10 cellular contexts compared by ENCODE assay signal in the genomic region with DNA sequence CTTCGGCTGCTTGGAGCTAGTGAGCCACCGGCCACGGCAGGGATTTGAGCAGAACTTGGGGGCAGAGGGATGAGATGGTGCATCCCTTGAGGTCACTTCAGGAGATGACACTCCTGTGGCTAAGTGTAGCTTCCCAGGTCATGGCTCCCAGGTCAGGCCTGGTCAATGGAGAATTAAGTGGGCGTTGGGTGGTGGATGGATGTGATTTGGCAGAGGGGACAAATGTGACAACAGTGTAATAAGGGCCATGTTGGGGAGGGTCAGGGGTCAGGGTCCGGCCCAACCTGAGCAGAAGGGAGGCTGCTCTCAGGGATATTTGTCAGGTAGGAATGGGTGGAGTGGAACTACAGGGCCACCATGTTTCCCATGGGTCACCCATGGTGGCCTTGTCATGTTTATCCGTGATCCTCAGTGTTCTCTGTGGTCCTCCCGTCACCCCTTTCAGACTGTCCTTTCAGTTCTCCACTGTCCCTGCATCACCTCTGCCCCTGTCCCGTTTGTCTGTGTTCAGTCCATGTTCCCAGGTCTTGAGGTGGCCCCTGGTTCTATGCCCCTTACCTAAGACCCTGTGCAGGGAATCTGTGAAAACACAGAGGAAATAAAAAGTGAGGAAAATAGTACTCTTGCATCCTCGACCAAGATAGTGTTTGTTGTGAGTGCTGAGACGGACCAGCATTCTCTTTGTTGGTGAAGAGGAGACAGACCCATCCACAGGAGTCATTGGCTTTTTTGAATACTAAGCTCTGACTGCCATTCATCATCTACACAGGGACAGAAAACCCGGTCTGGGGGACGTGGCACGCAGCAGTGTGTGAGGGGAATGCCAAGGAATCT. TPM values are rescaled to one million over a fixed set of nuclear protein-coding genes. Genes with fewer than 3 reads are reported as not detected.
A peak's percentile ranks its signal among the peaks of the same experiment; 100 is the strongest.
DNase-seq lines count a peak whose midpoint lies in the region; ATAC-seq and TF ChIP-seq lines count a peak whose summit lies in the region.
"Had no signal": no experiment of that assay in that cellular context is flagged by ENCODE, and none has a peak within 500 bp of the region (broad histone marks: within the 10 kb centered on the region; RNA-seq: fewer than 3 reads in every experiment).

No MANE protein-coding gene starts in this region.

- H3K36me3 ChIP-seq in right atrium auricular region, result no peaks in the 10 kb centered on the region
- H3K36me3 ChIP-seq in mammary epithelial cell (ENCODE audit: insufficient read depth, low read length), result no peaks in the 10 kb centered on the region

- no peaks in the 10 kb centered on the region for H3K27me3 ChIP-seq in right atrium auricular region
- peaks cover 8% of the 10 kb centered on the region for H3K27me3 ChIP-seq in mammary epithelial cell (ENCODE audit: insufficient read depth, low read length)
- H3K27me3 ChIP-seq in mononuclear cell (ENCODE audit: insufficient read depth, low read length), result peaks cover 34% of the 10 kb centered on the region

- in situ Hi-C loops in mammary epithelial cell (cut with MboI; ENCODE audit: low sequenced_read_pairs in 2 of 2), result no loop called here

- H3K9me3 ChIP-seq in right atrium auricular region (no peaks in the 10 kb centered on the region), mammary epithelial cell (replicated peaks; ENCODE audit: insufficient read depth, low read length) (no peaks in the 10 kb centered on the region), mononuclear cell (ENCODE audit: low read depth, low read length) (no peaks in the 10 kb centered on the region)

- dilution Hi-C loops in mammary epithelial cell (cut with HindIII; ENCODE audit: low sequenced_read_pairs), result no loop called here

- ATAC-seq in left cardiac atrium (no peak), GM18498 (IDR thresholded peaks at IDR 0.05; ENCODE audit: unreplicated experiment) (no peak), HG03045 (IDR thresholded peaks at IDR 0.05; ENCODE audit: unreplicated experiment) (no peak), HG03432 (IDR thresholded peaks at IDR 0.05; ENCODE audit: unreplicated experiment) (no peak), sciatic nerve (no peak)

- H3K4me1 ChIP-seq in right atrium auricular region, result peaks cover 0 to 74% of the 10 kb centered on the region in 2 donors
- peaks cover 54% of the 10 kb centered on the region for H3K4me1 ChIP-seq in mammary epithelial cell (ENCODE audit: insufficient read depth, low read length)
- H3K4me1 ChIP-seq in mononuclear cell (ENCODE audit: insufficient read depth, low read length), result peaks cover 51% of the 10 kb centered on the region

- no TSS peak for BruUV-seq in mammary epithelial cell (replicated peaks; lab: Mats Ljungman, UMichigan)

- H4K20me1 ChIP-seq in mammary epithelial cell (ENCODE audit: insufficient read depth, low read length), result no peaks in the 10 kb centered on the region

- 60% methylated on average over 9 of the region's 13 CpGs for WGBS in mammary epithelial cell (ENCODE audit: low coverage, missing lambda C conversion rate)

- no peak for DNase-seq in right atrium auricular region (ENCODE audit: low spot score)
- no peak for DNase-seq in left cardiac atrium
- no peak for DNase-seq in mammary epithelial cell
- DNase-seq in sciatic nerve (ENCODE audit: low spot score), result no peak

- peak overlapping the region; percentile 93 for H3K9ac ChIP-seq in mammary epithelial cell (ENCODE audit: insufficient read depth, low read length)

- CTCF ChIA-PET in mammary epithelial cell (lab: Charles Lee; ENCODE audit: low non-redundant PET), result no interaction called here

- H3K27ac ChIP-seq in right atrium auricular region, result peak overlapping the region; percentile 83 to 89
- H3K27ac ChIP-seq in mammary epithelial cell (ENCODE audit: insufficient read depth, low read depth, low read length), result peak overlapping the region; percentile 88

- peak overlapping the region; percentile 91 for H2AFZ ChIP-seq in mammary epithelial cell (ENCODE audit: low read depth, low read length)

- intact Hi-C loops in left cardiac atrium (cut with DNase I), result no loop called here
- intact Hi-C loops in mammary epithelial cell (cut with micrococcal nuclease), result no loop called here
- intact Hi-C loops in sciatic nerve (cut with DNase I), result no loop called here

- H3K79me2 ChIP-seq in mammary epithelial cell (ENCODE audit: insufficient read depth, low read length), result peaks cover 70% of the 10 kb centered on the region

- peak overlapping the region; percentile 97 for H3K4me2 ChIP-seq in mammary epithelial cell (ENCODE audit: insufficient read depth, low read depth, low read length)

- TF ChIP-seq CTCF in right atrium auricular region (IDR thresholded peaks at IDR 0.05) (no peak), mammary epithelial cell (conservative IDR thresholded peaks at IDR 0.05 in 1 of 2, IDR thresholded peaks at IDR 0.05 in 1 of 2; ENCODE audit: extremely low read depth in 1 of 2, insufficient read depth in 1 of 2, low read depth in 1 of 2, low read length in 2 of 2) (no peak)

- peak overlapping the region; percentile 99 for H3K4me3 ChIP-seq in right atrium auricular region
- H3K4me3 ChIP-seq in mammary epithelial cell (replicated peaks in 1 of 3; ENCODE audit: insufficient read depth in 1 of 3, low read depth in 2 of 3, low read length in 3 of 3), result peak overlapping the region; percentile 77 to 92 (median 85)
- peak overlapping the region; percentile 90 for H3K4me3 ChIP-seq in mononuclear cell (ENCODE audit: low read length)

RNA-seq across cellular contexts. Expression of gene SLC25A1, which starts 6.1 kb away (rescaled TPM):
- total RNA-seq in right atrium auricular region (10 to 100 TPM; 12.7 to 27.6 TPM), left cardiac atrium (10 to 100 TPM; 39.0 to 48.2 TPM), mammary epithelial cell (100 to 1,000 TPM in 1 of 2 donors, 10 to 100 TPM in 1; 70.5 to 130 TPM), mononuclear cell (12.4 TPM), sciatic nerve (54.1 TPM)
- 74.2 TPM for polyA plus RNA-seq in mammary epithelial cell
- 145 TPM for polyA minus RNA-seq in mammary epithelial cell

RNA-seq across cellular contexts. Expression of gene GSC2, which starts 22.3 kb away (rescaled TPM):
- total RNA-seq in right atrium auricular region (not detected), left cardiac atrium (not detected), mammary epithelial cell (not detected), mononuclear cell (not detected), sciatic nerve (not detected)
- not detected for polyA plus RNA-seq in mammary epithelial cell
- polyA minus RNA-seq in mammary epithelial cell, result not detected
- total RNA-seq: dermis microvascular lymphatic vessel endothelial cell, subcutaneous adipose tissue had no signal

RNA-seq across cellular contexts. Expression of gene ESS2, which starts 28.0 kb away (rescaled TPM):
- total RNA-seq in right atrium auricular region (10 to 100 TPM in 1 of 2 donors, 1 to 10 TPM in 1; 8.5 to 12.0 TPM), left cardiac atrium (10 to 100 TPM in 1 of 2 donors, 1 to 10 TPM in 1; 9.8 to 10.1 TPM), mammary epithelial cell (10 to 100 TPM; 12.0 to 17.6 TPM), mononuclear cell (24.0 TPM), sciatic nerve (14.8 TPM)
- polyA plus RNA-seq in mammary epithelial cell, result 14.6 TPM
- polyA minus RNA-seq in mammary epithelial cell, result 8.0 TPM

RNA-seq across cellular contexts. Expression of gene TSSK2, which starts 41.3 kb away (rescaled TPM):
- total RNA-seq in right atrium auricular region (not detected), left cardiac atrium (not detected), mammary epithelial cell (under 1 TPM in 1 of 2 donors, not detected in 1; 0.16 TPM), mononuclear cell (0.21 TPM), sciatic nerve (not detected)
- not detected for polyA plus RNA-seq in mammary epithelial cell
- polyA minus RNA-seq in mammary epithelial cell, result not detected
- total RNA-seq: dermis microvascular lymphatic vessel endothelial cell, subcutaneous adipose tissue had no signal

RNA-seq across cellular contexts. Expression of gene DGCR2, which starts 50.2 kb away (rescaled TPM):
- total RNA-seq in right atrium auricular region (10 to 100 TPM; 32.8 to 48.1 TPM), left cardiac atrium (10 to 100 TPM; 30.4 to 31.4 TPM), mammary epithelial cell (10 to 100 TPM; 66.1 to 80.9 TPM), mononuclear cell (31.2 TPM), sciatic nerve (37.2 TPM)
- polyA plus RNA-seq in mammary epithelial cell, result 66.8 TPM
- 107 TPM for polyA minus RNA-seq in mammary epithelial cell
